Comparison of ENCODE assay signal across 8 cellular contexts in the genomic region with DNA sequence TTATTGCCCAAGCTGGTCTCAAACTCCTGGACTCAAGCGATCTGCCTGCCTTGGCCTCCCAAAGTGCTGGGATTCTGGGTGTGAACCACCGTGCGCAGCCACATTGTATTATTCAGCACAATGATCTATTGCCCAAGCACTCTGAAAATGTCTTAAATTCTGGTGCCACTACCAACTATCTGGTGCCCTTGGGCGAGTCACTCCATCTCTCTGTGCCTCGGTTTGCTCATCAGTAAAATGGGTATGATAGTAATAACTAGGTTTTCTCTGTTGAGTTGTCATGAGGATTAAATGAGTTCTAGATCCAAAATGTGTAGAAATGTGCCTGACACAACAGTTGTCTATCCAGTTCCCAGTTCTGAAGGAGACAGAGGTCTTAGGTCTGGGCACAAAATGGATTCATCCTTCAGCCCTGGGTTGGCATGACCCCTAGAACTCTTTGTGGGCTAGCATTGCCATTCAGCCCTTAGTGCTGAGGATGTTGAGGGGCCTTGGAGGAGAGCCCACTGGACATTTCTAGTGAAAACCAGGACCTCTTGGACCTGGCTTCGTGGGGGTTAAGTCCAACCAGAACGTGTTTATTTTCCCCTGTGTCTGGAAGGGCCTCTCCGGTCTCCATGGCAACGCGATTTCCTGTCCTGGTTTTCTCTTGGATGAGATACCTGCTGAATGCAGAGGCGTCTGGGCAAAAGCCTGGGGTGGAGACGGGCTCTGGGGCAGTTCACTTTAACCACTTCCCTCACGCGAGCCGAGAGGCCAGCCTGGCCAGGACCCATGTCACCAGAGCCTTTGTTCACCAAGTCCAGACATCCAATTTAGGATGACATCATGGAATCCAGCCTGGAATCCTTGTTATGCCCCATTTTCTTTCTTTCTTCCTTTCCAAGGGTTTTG. TPM values are rescaled to one million over a fixed set of nuclear protein-coding genes. Genes with fewer than 3 reads are reported as not detected.
DNase-seq lines count a peak whose midpoint lies in the region; ATAC-seq and TF ChIP-seq lines count a peak whose summit lies in the region.

No MANE protein-coding gene starts in this region.

- ATAC-seq in mucosa of descending colon (peak; percentile 38), GM18505 (IDR thresholded peaks at IDR 0.05; ENCODE audit: unreplicated experiment) (no peak)
- ATAC-seq in activated CD8-positive, alpha-beta T cell treated with anti-CD3 and anti-CD28 coated beads, Interleukin-2, amount 10 ng/mL, durations not matched to agents 7 days and 5 days, result no peak

- H3K27ac Mint-ChIP-seq in endothelial cell (ENCODE audit: unreplicated experiment) (peak overlapping the region; percentile 95), immature natural killer cell (no peak overlapping the region)
- H3K27ac Mint-ChIP-seq in activated CD8-positive, alpha-beta T cell treated with anti-CD3 and anti-CD28 coated beads, Interleukin-2, amount 10 ng/mL, durations not matched to agents 7 days and 5 days, result no peak overlapping the region

- peaks cover 3% of the 10 kb centered on the region for H3K27me3 Mint-ChIP-seq in endothelial cell (ENCODE audit: unreplicated experiment)
- H3K27me3 Mint-ChIP-seq in activated CD8-positive, alpha-beta T cell treated with anti-CD3 and anti-CD28 coated beads, Interleukin-2, amount 10 ng/mL, durations not matched to agents 7 days and 5 days (ENCODE audit: low read depth), result peaks cover 3% of the 10 kb centered on the region
- H3K27me3 Mint-ChIP-seq in immature natural killer cell (ENCODE audit: low read depth in 3 of 3), result peaks cover 0 to 9% (median 3%) of the 10 kb centered on the region in 3 donors

- no peaks in the 10 kb centered on the region for H3K36me3 Mint-ChIP-seq in endothelial cell (ENCODE audit: low read depth, unreplicated experiment)
- H3K36me3 Mint-ChIP-seq in activated CD8-positive, alpha-beta T cell treated with anti-CD3 and anti-CD28 coated beads, Interleukin-2, amount 10 ng/mL, durations not matched to agents 7 days and 5 days (ENCODE audit: low read depth), result no peaks in the 10 kb centered on the region
- H3K36me3 Mint-ChIP-seq in immature natural killer cell, result no peaks in the 10 kb centered on the region

- no peak overlapping the region for H3K4me3 ChIP-seq in mucosa of descending colon

- H3K4me3 Mint-ChIP-seq in endothelial cell (ENCODE audit: unreplicated experiment) (peak overlapping the region; percentile 42), immature natural killer cell (no peak overlapping the region)
- no peak overlapping the region for H3K4me3 Mint-ChIP-seq in activated CD8-positive, alpha-beta T cell treated with anti-CD3 and anti-CD28 coated beads, Interleukin-2, amount 10 ng/mL, durations not matched to agents 7 days and 5 days

- no peaks in the 10 kb centered on the region for H3K9me3 ChIP-seq in mucosa of descending colon

- intact Hi-C loops in mucosa of descending colon (cut with DNase I, micrococcal nuclease), result no loop called here

- DNase-seq in AG20443 (ENCODE audit: low spot score) (peak; percentile 86), NCI-H2227 treated with DMSO at 0.1 percent for 48 hours (lab: John Stamatoyannopoulos, UW) (peak; percentile 84), endothelial cell (ENCODE audit: low spot score) (peak; percentile 77), mucosa of descending colon (peak; percentile 25 to 53 (median 40)), immature natural killer cell (no peak), GM19238 (ENCODE audit: insufficient read length, low spot score) (no peak)
- DNase-seq in activated CD8-positive, alpha-beta T cell treated with anti-CD3 and anti-CD28 coated beads, Interleukin-2, amount 10 ng/mL, durations not matched to agents 7 days and 5 days, result no peak

- POLR2A ChIA-PET in activated CD8-positive, alpha-beta T cell treated with anti-CD3 and anti-CD28 coated beads, Interleukin-2, amount 10 ng/mL, durations not matched to agents 7 days and 5 days (lab: Charles Lee), result interaction anchor here (0.6 kb wide), 1 partner anchor 42 kb away, joined by 3 read pairs; no protein-coding TSS in a partner anchor

- TF ChIP-seq CTCF in endothelial cell (IDR thresholded peaks at IDR 0.05; ENCODE audit: unreplicated experiment), result no peak
- TF ChIP-seq CTCF in mucosa of descending colon (IDR thresholded peaks at IDR 0.05), result no peak

- peaks cover 19% of the 10 kb centered on the region for H3K4me1 Mint-ChIP-seq in endothelial cell (ENCODE audit: unreplicated experiment)
- H3K4me1 Mint-ChIP-seq in activated CD8-positive, alpha-beta T cell treated with anti-CD3 and anti-CD28 coated beads, Interleukin-2, amount 10 ng/mL, durations not matched to agents 7 days and 5 days (ENCODE audit: low read depth), result peaks cover 2% of the 10 kb centered on the region
- no peaks in the 10 kb centered on the region for H3K4me1 Mint-ChIP-seq in immature natural killer cell

- H3K4me1 ChIP-seq in mucosa of descending colon (ENCODE audit: low read depth), result peaks cover 3% of the 10 kb centered on the region

- H3K9me3 Mint-ChIP-seq in endothelial cell (ENCODE audit: unreplicated experiment), result no peaks in the 10 kb centered on the region
- H3K9me3 Mint-ChIP-seq in activated CD8-positive, alpha-beta T cell treated with anti-CD3 and anti-CD28 coated beads, Interleukin-2, amount 10 ng/mL, durations not matched to agents 7 days and 5 days (ENCODE audit: insufficient read depth), result no peaks in the 10 kb centered on the region
- H3K9me3 Mint-ChIP-seq in immature natural killer cell, result no peaks in the 10 kb centered on the region

- no peak for TF ChIP-seq POLR2A in GM18505 (IDR thresholded peaks at IDR 0.05; ENCODE audit: borderline replicate concordance, extremely low read depth, insufficient read depth, insufficient read length)

- CTCF ChIA-PET in activated CD8-positive, alpha-beta T cell treated with anti-CD3 and anti-CD28 coated beads, Interleukin-2, amount 10 ng/mL, durations not matched to agents 7 days and 5 days (lab: Charles Lee), result no interaction called here

- no peaks in the 10 kb centered on the region for H3K36me3 ChIP-seq in mucosa of descending colon (ENCODE audit: low read depth)

RNA-seq across cellular contexts. Expression of a gene that starts 43.7 kb away (rescaled TPM):
- total RNA-seq in endothelial cell (ENCODE audit: unreplicated experiment), result 60.5 TPM
- 10 to 100 TPM; 40.5 to 83.7 (median 47.8) TPM for total RNA-seq in mucosa of descending colon
- 10 to 100 TPM; 28.8 to 28.9 TPM for total RNA-seq in activated CD8-positive, alpha-beta T cell treated with anti-CD3 and anti-CD28 coated beads, Interleukin-2, amount 10 ng/mL, durations not matched to agents 7 days and 5 days
- polyA plus RNA-seq in immature natural killer cell, result 10 to 100 TPM in 1 of 3 donors, 1 to 10 TPM in 2; 3.6 to 10.1 (median 3.9) TPM

Comparison
In these comparisons a context has a peak if more than half of its experiments do, and no peak if none do; other contexts are left out.
1. DNase-seq: peak in AG20443 (single experiment), NCI-H2227 treated with DMSO at 0.1 percent for 48 hours (single experiment), endothelial cell (single experiment) and mucosa of descending colon (3 of 3); none in activated CD8-positive, alpha-beta T cell treated with anti-CD3 and anti-CD28 coated beads, Interleukin-2, amount 10 ng/mL, durations not matched to agents 7 days and 5 days (single experiment), immature natural killer cell (0 of 3) and GM19238 (single experiment).